7 cellular contexts compared by ENCODE assay signal in the genomic region with DNA sequence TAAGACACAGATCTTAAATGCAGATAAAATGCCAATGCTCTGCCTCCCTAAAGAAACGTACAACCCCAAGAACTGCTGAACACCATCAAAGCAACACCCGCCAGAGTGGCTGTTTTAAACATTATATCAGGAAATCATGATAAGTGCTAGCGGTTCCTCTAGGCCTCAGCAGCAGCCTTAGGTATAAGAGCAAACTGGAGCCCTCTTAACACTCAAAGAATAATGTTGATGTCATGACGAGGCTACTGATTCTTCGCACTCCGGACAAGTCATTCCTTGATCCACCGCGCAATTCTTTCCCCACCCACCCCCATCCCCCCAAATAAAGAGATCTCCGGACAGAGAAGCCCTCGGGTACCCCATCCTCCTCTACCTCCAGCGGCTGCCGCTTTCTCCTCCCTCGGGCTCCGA. TPM values are rescaled to one million over a fixed set of nuclear protein-coding genes. Genes with fewer than 3 reads are reported as not detected.
DNase-seq lines count a peak whose midpoint lies in the region; ATAC-seq and TF ChIP-seq lines count a peak whose summit lies in the region.

No MANE protein-coding gene starts in this region.

- peak overlapping the region; percentile 88 for H3K9ac ChIP-seq in MM.1S (ENCODE audit: low read length)

- no peaks in the 10 kb centered on the region for H4K20me1 ChIP-seq in MM.1S (ENCODE audit: insufficient read depth, low read length)

- H3K36me3 ChIP-seq in GM06990 (ENCODE audit: control insufficient read depth, insufficient read depth, low read length) = no peaks in the 10 kb centered on the region
- H3K36me3 ChIP-seq in MM.1S (replicated peaks; ENCODE audit: insufficient read depth, low read length) = no peaks in the 10 kb centered on the region
- H3K36me3 ChIP-seq in suprapubic skin = no peaks in the 10 kb centered on the region

- no peaks in the 10 kb centered on the region for H3K9me2 ChIP-seq in MM.1S (replicated peaks; ENCODE audit: insufficient read depth, low read length)

- TF ChIP-seq CTCF in GM06990 (IDR thresholded peaks at IDR 0.05; ENCODE audit: insufficient read depth, low read length, poor library complexity, severe bottlenecking) = no peak
- no peak for TF ChIP-seq CTCF in MM.1S (IDR thresholded peaks at IDR 0.05; ENCODE audit: low read length)
- TF ChIP-seq CTCF in astrocyte of the spinal cord (IDR thresholded peaks at IDR 0.05; ENCODE audit: low read depth, low read length) = no peak
- TF ChIP-seq CTCF in suprapubic skin (IDR thresholded peaks at IDR 0.05) = no peak

- TF ChIP-seq EP300 in suprapubic skin (IDR thresholded peaks at IDR 0.05) = no peak

- peak overlapping the region; percentile 91 for H3K4me3 ChIP-seq in GM06990 (replicated peaks; ENCODE audit: low read depth, low read length)
- H3K4me3 ChIP-seq in MM.1S (ENCODE audit: low read length) = peak overlapping the region; percentile 88
- peak overlapping the region; percentile 91 for H3K4me3 ChIP-seq in astrocyte of the spinal cord (ENCODE audit: low read depth, low read length)
- H3K4me3 ChIP-seq in suprapubic skin = peak overlapping the region; percentile 90

- H3K79me2 ChIP-seq in MM.1S (ENCODE audit: low read length) = peaks cover 73% of the 10 kb centered on the region

- peak overlapping the region; percentile 83 for H2AFZ ChIP-seq in MM.1S (ENCODE audit: low read length)

- H3K4me2 ChIP-seq in MM.1S (ENCODE audit: low read depth, low read length) = peak overlapping the region; percentile 95

- DNase-seq in GM06990 (ENCODE audit: extremely low read depth, insufficient read length) (no peak), MM.1S (peak; percentile 30), astrocyte of the spinal cord (ENCODE audit: low read depth, low spot score) (peak; percentile 44), kidney tubule cell (ENCODE audit: low spot score) (peak; percentile 36), suprapubic skin (ENCODE audit: low spot score in 2 of 2) (no peak)
- DNase-seq in activated effector memory CD4-positive, alpha-beta T cell treated with Interleukin-2 at 50 U/mL for 16 hours = no peak

- in situ Hi-C loops in astrocyte of the spinal cord (cut with HindIII; ENCODE audit: low sequenced_read_pairs) = no loop called here

- H3K27me3 ChIP-seq in GM06990 (replicated peaks; ENCODE audit: control insufficient read depth, insufficient read depth, low read length) (no peaks in the 10 kb centered on the region), MM.1S (replicated peaks; ENCODE audit: insufficient read depth, low read length) (no peaks in the 10 kb centered on the region), suprapubic skin (no peaks in the 10 kb centered on the region)

- peaks cover 15% of the 10 kb centered on the region; the same call in 1 of the 2 replicates for H3K4me1 ChIP-seq in MM.1S (ENCODE audit: low read length)
- H3K4me1 ChIP-seq in suprapubic skin = peaks cover 39% of the 10 kb centered on the region

- ATAC-seq in HG03432 (IDR thresholded peaks at IDR 0.05; ENCODE audit: unreplicated experiment) = no peak

- TF ChIP-seq POLR2A in suprapubic skin (IDR thresholded peaks at IDR 0.05) = no peak

- under 1% methylated on average over 14 of the region's 14 CpGs for WGBS in suprapubic skin

- peak overlapping the region; percentile 79; the same call in 1 of the 2 replicates for H3K27ac ChIP-seq in MM.1S (ENCODE audit: low read length)
- peak overlapping the region; percentile 92 for H3K27ac ChIP-seq in suprapubic skin

- H3K9me3 ChIP-seq in MM.1S (replicated peaks; ENCODE audit: insufficient read depth, low read length) (no peaks in the 10 kb centered on the region), suprapubic skin (no peaks in the 10 kb centered on the region)

- peaks cover 26% of the 10 kb centered on the region for H3F3A ChIP-seq in MM.1S (ENCODE audit: insufficient read depth, low read length)

RNA-seq across cellular contexts. Expression of gene LIN54, which starts 0.5 kb away (rescaled TPM):
- 10 to 100 TPM in 3 of 4 donors, 1 to 10 TPM in 1; 8.6 to 17.4 (median 15.3) TPM for total RNA-seq in suprapubic skin

RNA-seq across cellular contexts. Expression of gene COPS4, which starts 24.9 kb away (rescaled TPM):
- 10 to 100 TPM; 36.3 to 59.5 (median 39.3) TPM for total RNA-seq in suprapubic skin

Comparison
In these comparisons a context has a peak if more than half of its experiments do, and no peak if none do; other contexts are left out.
1. DNase-seq: peak in MM.1S (single experiment), astrocyte of the spinal cord (single experiment) and kidney tubule cell (single experiment); none in GM06990 (single experiment), suprapubic skin (0 of 2) and activated effector memory CD4-positive, alpha-beta T cell treated with Interleukin-2 at 50 U/mL for 16 hours (single experiment).
2. Peak in every context shown above with its lines, with median percentiles within 50 percentile points of each other: H3K4me3 ChIP-seq.